24 cellular contexts compared by ENCODE assay signal in genomic region chr2:2840101-2840531, GRCh38.
DNase-seq lines count a peak whose midpoint lies in the region; ATAC-seq and TF ChIP-seq lines count a peak whose summit lies in the region.
"Had no signal": no experiment of that assay in that cellular context is flagged by ENCODE, and none has a peak within 500 bp of the region (broad histone marks: within the 10 kb centered on the region; RNA-seq: fewer than 3 reads in every experiment).

No MANE protein-coding gene starts in this region.

- H3K4ac ChIP-seq in H9 (ENCODE audit: low read depth, low read length) = no peak overlapping the region

- H4K5ac ChIP-seq in H9 (ENCODE audit: insufficient read length, low read depth, low read length) = no peak overlapping the region

- no peak overlapping the region for H2AK5ac ChIP-seq in H9 (ENCODE audit: insufficient read length, low read length)

- no peaks in the 10 kb centered on the region; a peak in 1 of 5 replicates for H3K9me3 Mint-ChIP-seq in H9
- no peaks in the 10 kb centered on the region for H3K9me3 Mint-ChIP-seq in T-helper 2 cell treated with Interferon-gamma antibody and Interleukin-4, amounts not matched to agents 5 μg/mL and 100 μg/mL, for 36 hours
- H3K9me3 Mint-ChIP-seq: immature natural killer cell, neural progenitor cell had no signal

- peaks cover 10% of the 10 kb centered on the region for H3K27me3 Mint-ChIP-seq in H9 (ENCODE audit: low read depth)
- no peaks in the 10 kb centered on the region for H3K27me3 Mint-ChIP-seq in T-helper 2 cell treated with Interferon-gamma antibody and Interleukin-4, amounts not matched to agents 5 μg/mL and 100 μg/mL, for 36 hours (ENCODE audit: low read depth)
- H3K27me3 Mint-ChIP-seq: CD4-positive, alpha-beta T cell had no signal

- no peak overlapping the region for H3K9ac ChIP-seq in H9 (ENCODE audit: extremely low read depth, insufficient read length, low read length)
- H3K9ac ChIP-seq in colonic mucosa (ENCODE audit: low read depth in 2 of 2, low read length in 2 of 2) = no peak overlapping the region
- H3K9ac ChIP-seq: neural progenitor cell, SK-N-SH had no signal

- no peak overlapping the region for H2BK12ac ChIP-seq in H9 (ENCODE audit: insufficient read length, low read depth, low read length)

- no peak overlapping the region for H2BK20ac ChIP-seq in H9 (ENCODE audit: low read depth, low read length, poor library complexity, severe bottlenecking)

- no peaks in the 10 kb centered on the region for H3K79me1 ChIP-seq in H9 (ENCODE audit: insufficient read depth, low read depth, low read length, poor library complexity, severe bottlenecking)

- WGBS in H9 (ENCODE audit: extremely low coverage, insufficient read length, low lambda C conversion rate) = no CpG with 5 or more reads among the region's 10 CpGs

- DNase-seq in H9 (peak; percentile 10), colonic mucosa (peak; percentile 1), medulla oblongata (ENCODE audit: extremely low spot score) (peak; percentile 65)
- peak; percentile 9 for DNase-seq in stimulated activated CD8-positive, alpha-beta memory T cell treated with anti-CD3 and anti-CD28 coated beads, Interleukin-4, amount 100 ng/mL, for 48 hours
- DNase-seq in T-helper 2 cell treated with Interferon-gamma antibody and Interleukin-4, amounts not matched to agents 5 μg/mL and 100 μg/mL, for 36 hours (ENCODE audit: low spot score) = no peak
- DNase-seq: activated CD4-positive, alpha-beta T cell treated with anti-CD3 and anti-CD28 coated beads, Interleukin-2, amount 50 U/mL, for 1 hour; activated effector memory CD4-positive, alpha-beta T cell treated with Interleukin-2 at 50 U/mL for 16 hours; activated T-cell treated with anti-CD3 and anti-CD28 coated beads for 4 hours; CD4-positive, alpha-beta T cell; foreskin melanocyte; immature natural killer cell; NCI-H187; NCI-H2227 treated with DMSO at 0.1 percent for 48 hours; stimulated activated CD4-positive, alpha-beta T cell treated with anti-CD3 and anti-CD28 coated beads, Interleukin-1b, Interleukin-23, amount 100 ng/mL, for 48 hours had no signal

- no peak overlapping the region for H2AFZ ChIP-seq in H9 (ENCODE audit: low read length)
- H2AFZ ChIP-seq: neural progenitor cell had no signal

- no peak overlapping the region for H3K18ac ChIP-seq in H9 (ENCODE audit: insufficient read length, low read depth, low read length)

- H3K4me1 Mint-ChIP-seq in H9 = peaks cover 10 to 14% of the 10 kb centered on the region in 2 experiments
- no peaks in the 10 kb centered on the region for H3K4me1 Mint-ChIP-seq in T-helper 2 cell treated with Interferon-gamma antibody and Interleukin-4, amounts not matched to agents 5 μg/mL and 100 μg/mL, for 36 hours (ENCODE audit: low read depth)
- H3K4me1 Mint-ChIP-seq: immature natural killer cell had no signal

- H3K27me3 ChIP-seq in H9 (ENCODE audit: insufficient read depth, low read length) = no peaks in the 10 kb centered on the region
- H3K27me3 ChIP-seq in colonic mucosa = no peaks in the 10 kb centered on the region
- H3K27me3 ChIP-seq: esophagus muscularis mucosa, neural progenitor cell, suprapubic skin had no signal

- H3K23me2 ChIP-seq in H9 (ENCODE audit: insufficient read length, low read depth, low read length, poor library complexity, severe bottlenecking) = no peaks in the 10 kb centered on the region

- intact Hi-C loops in colonic mucosa (cut with DNase I) = no loop called here

- H3K4me3 Mint-ChIP-seq in H9 = no peak overlapping the region
- H3K4me3 Mint-ChIP-seq in T-helper 2 cell treated with Interferon-gamma antibody and Interleukin-4, amounts not matched to agents 5 μg/mL and 100 μg/mL, for 36 hours = no peak overlapping the region
- H3K4me3 Mint-ChIP-seq: CD4-positive, alpha-beta T cell; immature natural killer cell; neural progenitor cell had no signal

- H3K27ac ChIP-seq in H9 (ENCODE audit: insufficient read length, low read depth, low read length) (no peak overlapping the region), colonic mucosa (no peak overlapping the region)
- H3K27ac ChIP-seq: esophagus muscularis mucosa, neural progenitor cell, prostate gland, skin epidermis, suprapubic skin, VCaP had no signal

- H4K8ac ChIP-seq in H9 (replicated peaks; ENCODE audit: insufficient read length, low read depth, low read length) = no peak overlapping the region

- H3K4me1 ChIP-seq in H9 (ENCODE audit: insufficient read depth, low read length) (no peaks in the 10 kb centered on the region), colonic mucosa (no peaks in the 10 kb centered on the region)
- H3K4me1 ChIP-seq: neural progenitor cell, prostate gland, suprapubic skin had no signal

- H2BK5ac ChIP-seq in H9 (ENCODE audit: insufficient read length, low read length) = no peak overlapping the region

- no peak overlapping the region for H2BK120ac ChIP-seq in H9 (ENCODE audit: low read depth, low read length, poor library complexity, severe bottlenecking)

- TF ChIP-seq CTCF in H9 (conservative IDR thresholded peaks at IDR 0.05) (no peak), colonic mucosa (IDR thresholded peaks at IDR 0.05) (no peak)

- H3K23ac ChIP-seq in H9 (ENCODE audit: insufficient read length, low read depth, low read length) = no peak overlapping the region

- no peaks in the 10 kb centered on the region for H3K9me3 ChIP-seq in H9 (ENCODE audit: control insufficient read depth, low read depth, low read length)
- H3K9me3 ChIP-seq in colonic mucosa = no peaks in the 10 kb centered on the region
- H3K9me3 ChIP-seq: esophagus muscularis mucosa, prostate gland, SK-N-SH, suprapubic skin had no signal

- H2BK15ac ChIP-seq in H9 (ENCODE audit: low read depth, low read length) = no peak overlapping the region

- H3K36me3 Mint-ChIP-seq in H9 (ENCODE audit: insufficient read depth in 1 of 3, low read depth in 3 of 3) = no peaks in the 10 kb centered on the region
- no peaks in the 10 kb centered on the region for H3K36me3 Mint-ChIP-seq in T-helper 2 cell treated with Interferon-gamma antibody and Interleukin-4, amounts not matched to agents 5 μg/mL and 100 μg/mL, for 36 hours (ENCODE audit: low read depth)
- H3K36me3 Mint-ChIP-seq: immature natural killer cell, neural progenitor cell had no signal

- no peaks in the 10 kb centered on the region for H4K20me1 ChIP-seq in H9 (ENCODE audit: control insufficient read depth, insufficient read depth, insufficient read length)

- no peak overlapping the region for H3K56ac ChIP-seq in H9 (ENCODE audit: insufficient read length, low read depth, low read length)

- H3K4me2 ChIP-seq in H9 (ENCODE audit: insufficient read depth, insufficient read length, low read length) = no peak overlapping the region
- H3K4me2 ChIP-seq: neural progenitor cell, SK-N-SH had no signal

- no peak for ATAC-seq in HG02588 (IDR thresholded peaks at IDR 0.05; ENCODE audit: unreplicated experiment)
- ATAC-seq in SK-N-SH treated with all-trans-retinoic acid at 6 μM for 48 hours = no peak
- ATAC-seq: HCT116 had no signal

- H3K27ac Mint-ChIP-seq in H9 = peak overlapping the region in 1 of 3 experiments; percentile 92; a peak in 1 of 7 replicates
- H3K27ac Mint-ChIP-seq in T-helper 2 cell treated with Interferon-gamma antibody and Interleukin-4, amounts not matched to agents 5 μg/mL and 100 μg/mL, for 36 hours = no peak overlapping the region
- H3K27ac Mint-ChIP-seq: CD4-positive, alpha-beta T cell; immature natural killer cell; neural progenitor cell had no signal

- H3K79me2 ChIP-seq in H9 (ENCODE audit: insufficient read depth, low read length) = no peaks in the 10 kb centered on the region

- H3K14ac ChIP-seq in H9 (ENCODE audit: insufficient read depth, low read length) = no peak overlapping the region; the same call in 1 of the 2 replicates

- H3K36me3 ChIP-seq in colonic mucosa = no peaks in the 10 kb centered on the region
- H3K36me3 ChIP-seq: esophagus muscularis mucosa, neural progenitor cell, prostate gland, suprapubic skin had no signal

- no peak overlapping the region for H3T11ph ChIP-seq in H9 (ENCODE audit: low read length)

- no peak overlapping the region for H3K4me3 ChIP-seq in colonic mucosa
- H3K4me3 ChIP-seq: esophagus muscularis mucosa, neural progenitor cell, prostate gland, skin epidermis, suprapubic skin had no signal

- H4K91ac ChIP-seq in H9 (ENCODE audit: insufficient read length, low read depth, low read length) = no peak overlapping the region

TF ChIP-seq in SK-N-SH treated with all-trans-retinoic acid at 6 μM for 48 hours, 23 proteins besides CTCF, POLR2A, EP300 and RAD21:
- TF ChIP-seq ZFP30 (CRISPR knock-in tag; IDR thresholded peaks at IDR 0.05) = no peak
- no peak for TF ChIP-seq ZNF70 (CRISPR knock-in tag; IDR thresholded peaks at IDR 0.05)
- TF ChIP-seq ESRRG (CRISPR knock-in tag; IDR thresholded peaks at IDR 0.05) = no peak
- TF ChIP-seq CSDC2 (CRISPR knock-in tag; IDR thresholded peaks at IDR 0.05) = no peak
TF ChIP-seq in SK-N-SH treated with all-trans-retinoic acid at 6 μM for 48 hours: peak in this region for 0.
